1 cellular context compared by ENCODE assay signal in genomic region chr1:147651466-147651865, GRCh38.
TF ChIP-seq lines count a peak whose summit lies in the region.

No MANE protein-coding gene starts in this region.

TF ChIP-seq in SK-N-SH, 30 proteins besides CTCF, POLR2A, EP300 and RAD21 (continued from another document):
- TF ChIP-seq IRF3 (IDR thresholded peaks at IDR 0.05; ENCODE audit: low read depth, low read length) = no peak
- TF ChIP-seq MAX (IDR thresholded peaks at IDR 0.05; ENCODE audit: low read depth) = no peak
- TF ChIP-seq GATA2 (CRISPR knock-in tag; IDR thresholded peaks at IDR 0.05) = no peak
TF ChIP-seq in SK-N-SH: peak in this region for 0.
